In genomic region chr11:104198576-104198975, GRCh38 we compare ENCODE assay signal across 24 cellular contexts. TPM values are rescaled to one million over a fixed set of nuclear protein-coding genes. Genes with fewer than 3 reads are reported as not detected.
A peak's percentile ranks its signal among the peaks of the same experiment; 100 is the strongest.
DNase-seq lines count a peak whose midpoint lies in the region; ATAC-seq, FAIRE-seq and TF ChIP-seq lines count a peak whose summit lies in the region.
"Had no signal": no experiment of that assay in that cellular context is flagged by ENCODE, and none has a peak within 500 bp of the region (broad histone marks: within the 10 kb centered on the region; RNA-seq: fewer than 3 reads in every experiment).

No MANE protein-coding gene starts in this region.

- TF ChIP-seq CTCF in AG10803 (conservative IDR thresholded peaks at IDR 0.05; ENCODE audit: low read length): no peak
- no peak for TF ChIP-seq CTCF in HEK293 (tag by site-specific recombination; IDR thresholded peaks at IDR 0.05)
- TF ChIP-seq CTCF in K562 (IDR thresholded peaks at IDR 0.05 in 2 of 3, conservative IDR thresholded peaks at IDR 0.05 in 1 of 3; ENCODE audit: insufficient read depth in 2 of 3, low read depth in 1 of 3, low read length in 3 of 3): no peak
- no peak for TF ChIP-seq CTCF in GM20000 (IDR thresholded peaks at IDR 0.05; ENCODE audit: extremely low read depth, missing control alignments)
- no peak for TF ChIP-seq CTCF in type B pancreatic cell (conservative IDR thresholded peaks at IDR 0.05)

- H3K4me3 ChIP-seq in AG10803 (ENCODE audit: low read length) (no peak overlapping the region), HEK293 (ENCODE audit: low read depth, low read length) (no peak overlapping the region), K562 (no peak overlapping the region), HAP-1 (no peak overlapping the region)
- H3K4me3 ChIP-seq: esophagus squamous epithelium, transverse colon had no signal

- intact Hi-C loops in K562 (cut with micrococcal nuclease): no loop called here

- no peak overlapping the region for H3K4me2 ChIP-seq in K562 (ENCODE audit: insufficient read depth, low read length)

- no peak overlapping the region for H3K9ac ChIP-seq in K562 (ENCODE audit: insufficient read depth in 1 of 2, low read depth in 2 of 2, low read length in 2 of 2)

- H2AFZ ChIP-seq in K562 (ENCODE audit: low read depth, low read length): no peak overlapping the region

- DNase-seq in AG10803 (ENCODE audit: low read depth): peak; percentile 36
- peak; percentile 24 for DNase-seq in NCI-H748 (lab: John Stamatoyannopoulos, UW; ENCODE audit: unreplicated experiment)
- no peak for DNase-seq in K562 (ENCODE audit: extremely low read depth in 1 of 4, low spot score in 3 of 4)
- no peak for DNase-seq in HAP-1 (ENCODE audit: low spot score in 2 of 2)
- no peak for DNase-seq in activated naive CD4-positive, alpha-beta T cell treated with anti-CD3 and anti-CD28 coated beads, Interleukin-2, amount 50 U/mL, for 72 hours (ENCODE audit: low spot score in 2 of 2)
- DNase-seq in GM20000 (ENCODE audit: low spot score): no peak
- DNase-seq in type B pancreatic cell (ENCODE audit: extremely low spot score, unreplicated experiment): no peak
- DNase-seq: activated naive CD4-positive, alpha-beta T cell treated with anti-CD3 and anti-CD28 coated beads, Interleukin-2, amount 50 U/mL, for 16 hours; activated T-cell treated with anti-CD3 and anti-CD28 coated beads, Interleukin-2, amount 50 U/mL, for 72 hours; CD4-positive, alpha-beta T cell; effector memory CD4-positive, alpha-beta T cell; esophagus squamous epithelium; head of caudate nucleus; Kasumi-1; midbrain; NCI-H1436; NCI-H2171 treated with DMSO at 0.1 percent for 48 hours; stimulated activated CD4-positive, alpha-beta T cell treated with anti-CD3 and anti-CD28 coated beads, Interleukin-4, amount 100 ng/mL, for 1 hour; stimulated activated naive CD8-positive, alpha-beta T cell treated with anti-CD3 and anti-CD28 coated beads, Interleukin-15, amount 100 ng/mL, for 72 hours; transverse colon had no signal

- in situ Hi-C loops in K562 (cut with MboI): no loop called here
- in situ Hi-C loops in HAP-1 (cut with MboI; ENCODE audit: low sequenced_read_pairs): no loop called here

- POLR2A ChIA-PET in HEK293 (lab: Yijun Ruan, JAX): no interaction called here
- POLR2A ChIA-PET in K562 (lab: Yijun Ruan, JAX): no interaction called here

- no peak overlapping the region for H3K4me3 Mint-ChIP-seq in type B pancreatic cell
- H3K4me3 Mint-ChIP-seq: activated T-cell treated with anti-CD3 and anti-CD28 coated beads, Interleukin-2, amount 50 U/mL, for 72 hours; CD4-positive, alpha-beta T cell; stimulated activated naive CD8-positive, alpha-beta T cell treated with anti-CD3 and anti-CD28 coated beads, Interleukin-15, amount 100 ng/mL, for 72 hours had no signal

- H3K9me3 ChIP-seq in HEK293 (ENCODE audit: control insufficient read depth, insufficient read depth, low read depth, low read length) (no peaks in the 10 kb centered on the region), K562 (replicated peaks; ENCODE audit: control insufficient read depth, insufficient read depth, low read depth, low read length) (no peaks in the 10 kb centered on the region; the same call in 1 of the 2 replicates), HAP-1 (no peaks in the 10 kb centered on the region)
- H3K9me3 ChIP-seq: esophagus squamous epithelium, transverse colon had no signal

- no peak overlapping the region for H3K27ac ChIP-seq in HEK293 (ENCODE audit: extremely low read depth, low read depth, low read length)
- H3K27ac ChIP-seq in K562 (ENCODE audit: extremely low read depth, low read depth, low read length): no peak overlapping the region
- H3K27ac ChIP-seq: esophagus squamous epithelium, transverse colon had no signal

- H3K27me3 Mint-ChIP-seq in type B pancreatic cell: no peaks in the 10 kb centered on the region
- H3K27me3 Mint-ChIP-seq: CD4-positive, alpha-beta T cell; progenitor cell of endocrine pancreas; stimulated activated naive CD8-positive, alpha-beta T cell treated with anti-CD3 and anti-CD28 coated beads, Interleukin-15, amount 100 ng/mL, for 72 hours had no signal

- H4K20me1 ChIP-seq in K562 (replicated peaks; ENCODE audit: control insufficient read depth, insufficient read depth, low read length): no peaks in the 10 kb centered on the region

- no peaks in the 10 kb centered on the region for H3K4me1 Mint-ChIP-seq in type B pancreatic cell (ENCODE audit: unreplicated experiment)
- H3K4me1 Mint-ChIP-seq: stimulated activated naive CD8-positive, alpha-beta T cell treated with anti-CD3 and anti-CD28 coated beads, Interleukin-15, amount 100 ng/mL, for 72 hours had no signal

- ATAC-seq in K562: no peak
- ATAC-seq in activated naive CD4-positive, alpha-beta T cell treated with anti-CD3 and anti-CD28 coated beads, Interleukin-2, amount 50 U/mL, for 72 hours: no peak
- ATAC-seq: activated T-cell treated with anti-CD3 and anti-CD28 coated beads, Interleukin-2, amount 50 U/mL, for 72 hours; left lobe of liver; stimulated activated naive CD8-positive, alpha-beta T cell treated with anti-CD3 and anti-CD28 coated beads, Interleukin-15, amount 100 ng/mL, for 72 hours had no signal

- TF ChIP-seq POLR2A in K562 (conservative IDR thresholded peaks at IDR 0.05): no peak

- H3K4me1 ChIP-seq in HEK293 (ENCODE audit: control insufficient read depth, insufficient read depth, low read length) (no peaks in the 10 kb centered on the region), K562 (replicated peaks in 1 of 2; ENCODE audit: control insufficient read depth in 2 of 2, insufficient read depth in 2 of 2, low read length in 2 of 2) (no peaks in the 10 kb centered on the region), HAP-1 (no peaks in the 10 kb centered on the region)
- H3K4me1 ChIP-seq: esophagus squamous epithelium, transverse colon had no signal

- no TSS peak for BruUV-seq in K562 (replicated peaks; lab: Mats Ljungman, UMichigan)

- 0% methylated on average over 2 of the region's 2 CpGs for WGBS in K562 (ENCODE audit: insufficient coverage, low coverage, missing lambda C conversion rate)

- H3K27me3 ChIP-seq in K562 (ENCODE audit: control insufficient read depth in 2 of 2, insufficient read depth in 2 of 2, low read length in 2 of 2) (no peaks in the 10 kb centered on the region), HAP-1 (ENCODE audit: low read depth) (no peaks in the 10 kb centered on the region)
- H3K27me3 ChIP-seq: esophagus squamous epithelium, transverse colon had no signal

- no peak for TF ChIP-seq RAD21 in K562 (CRISPR knock-in tag; conservative IDR thresholded peaks at IDR 0.05 in 1 of 2, IDR thresholded peaks at IDR 0.05 in 1 of 2)

- H3K9me1 ChIP-seq in K562 (ENCODE audit: control insufficient read depth, insufficient read depth, low read length): no peaks in the 10 kb centered on the region

- no peaks in the 10 kb centered on the region for H3K36me3 ChIP-seq in HEK293 (ENCODE audit: control insufficient read depth in 2 of 2, insufficient read depth in 1 of 2, low read length in 2 of 2)
- no peaks in the 10 kb centered on the region for H3K36me3 ChIP-seq in K562 (ENCODE audit: control insufficient read depth, insufficient read depth, low read length)
- no peaks in the 10 kb centered on the region for H3K36me3 ChIP-seq in HAP-1 (replicated peaks)
- H3K36me3 ChIP-seq: esophagus squamous epithelium, transverse colon had no signal

- CTCF ChIA-PET in HEK293 (lab: Yijun Ruan, JAX): interaction anchor here (1.1 kb wide), 1 partner anchor 10 kb away, joined by 3 read pairs; no protein-coding TSS in a partner anchor
- CTCF ChIA-PET in K562 (lab: Yijun Ruan, JAX; ENCODE audit: low intra/inter-chr PET ratio): no interaction called here

- peaks cover 0 to 7% of the 10 kb centered on the region in 2 donors for H3K9me3 Mint-ChIP-seq in activated naive CD4-positive, alpha-beta T cell treated with anti-CD3 and anti-CD28 coated beads, Interleukin-2, amount 50 U/mL, for 72 hours
- H3K9me3 Mint-ChIP-seq in type B pancreatic cell: no peaks in the 10 kb centered on the region
- H3K9me3 Mint-ChIP-seq: activated T-cell treated with anti-CD3 and anti-CD28 coated beads, Interleukin-2, amount 50 U/mL, for 72 hours; CD4-positive, alpha-beta T cell; stimulated activated naive CD8-positive, alpha-beta T cell treated with anti-CD3 and anti-CD28 coated beads, Interleukin-15, amount 100 ng/mL, for 72 hours had no signal

- no peak for TF ChIP-seq EP300 in K562 (IDR thresholded peaks at IDR 0.05; ENCODE audit: low read length)

- H3K36me3 Mint-ChIP-seq in activated naive CD4-positive, alpha-beta T cell treated with anti-CD3 and anti-CD28 coated beads, Interleukin-2, amount 50 U/mL, for 72 hours: no peaks in the 10 kb centered on the region
- H3K36me3 Mint-ChIP-seq in type B pancreatic cell: no peaks in the 10 kb centered on the region

- H3K27ac Mint-ChIP-seq in activated naive CD4-positive, alpha-beta T cell treated with anti-CD3 and anti-CD28 coated beads, Interleukin-2, amount 50 U/mL, for 72 hours: no peak overlapping the region
- no peak overlapping the region for H3K27ac Mint-ChIP-seq in type B pancreatic cell
- H3K27ac Mint-ChIP-seq: activated T-cell treated with anti-CD3 and anti-CD28 coated beads, Interleukin-2, amount 50 U/mL, for 72 hours; CD4-positive, alpha-beta T cell; progenitor cell of endocrine pancreas; stimulated activated naive CD8-positive, alpha-beta T cell treated with anti-CD3 and anti-CD28 coated beads, Interleukin-15, amount 100 ng/mL, for 72 hours had no signal

- H3K79me2 ChIP-seq in K562 (ENCODE audit: control insufficient read depth, insufficient read depth, low read length): no peaks in the 10 kb centered on the region

- no peak for FAIRE-seq in K562 (lab: Jason Lieb, UNC)
- FAIRE-seq: TTC549 had no signal

RNA-seq across cellular contexts. Expression of gene PDGFD, which starts 34.6 kb away (rescaled TPM):
- total RNA-seq in K562 (2011; cell fraction: chromatin; rRNA removed; ENCODE audit: low replicate concordance): not detected in 2 replicates
- total RNA-seq in K562 (2011; cell fraction: nucleolus; rRNA removed): not detected in 2 replicates
- total RNA-seq in K562 (2011; cell fraction: nucleoplasm; rRNA removed): not detected in 2 replicates
- not detected in 2 replicates for total RNA-seq in K562 (2014; rRNA removed)
- not detected in 2 replicates for total RNA-seq in K562 (2014; rRNA removed; fragmentation: Illumina TruSeq; extraction: Trizol)
- not detected in 2 replicates for total RNA-seq in K562 (2015; rRNA removed; fragmentation: Illumina TruSeq; extraction: Trizol)
- 0.11 and 0.22 TPM in 2 replicates for total RNA-seq in K562 (2021)
- not detected in 2 replicates for polyA plus RNA-seq in K562 (2011; rRNA removed)
- not detected in 2 replicates for polyA plus RNA-seq in K562 (2011; cell fraction: cytosol; rRNA removed)
- polyA plus RNA-seq in K562 (2011; cell fraction: nucleus; rRNA removed): not detected in 2 replicates
- 0.08 TPM in 1 of 2 replicates, not detected in the other for polyA plus RNA-seq in K562 (2012)
- polyA plus RNA-seq in K562 (2014; fragmentation: Illumina TruSeq; extraction: Trizol): not detected in 2 replicates
- polyA plus RNA-seq in K562 (2014; fragmentation: Nextera tagmentation; extraction: Ambion mirVana): not detected
- polyA plus RNA-seq in K562 (2014; rRNA removed): not detected in 2 replicates
- polyA minus RNA-seq in K562 (2011; rRNA and poly(A)+ RNA removed): not detected in 2 replicates
- polyA minus RNA-seq in K562 (2011; cell fraction: cytosol; rRNA and poly(A)+ RNA removed): not detected in 2 replicates
- polyA minus RNA-seq in K562 (2011; cell fraction: nucleus; rRNA and poly(A)+ RNA removed): not detected in 2 replicates
- not detected for total RNA-seq in activated naive CD4-positive, alpha-beta T cell treated with anti-CD3 and anti-CD28 coated beads, Interleukin-2, amount 50 U/mL, for 72 hours
- total RNA-seq in type B pancreatic cell (ENCODE audit: low replicate concordance): 17.8 and 27.9 TPM in 2 replicates
- total RNA-seq: CD4-positive, alpha-beta T cell had no signal

Comparison
In these comparisons a context has a peak if more than half of its experiments do, and no peak if none do; other contexts are left out.
1. DNase-seq: peak in AG10803 (single experiment) and NCI-H748 (single experiment); none in K562 (0 of 4), HAP-1 (0 of 2), activated naive CD4-positive, alpha-beta T cell treated with anti-CD3 and anti-CD28 coated beads, Interleukin-2, amount 50 U/mL, for 72 hours (0 of 2), GM20000 (single experiment) and type B pancreatic cell (single experiment).
2. RNA of gene PDGFD, which starts 34.6 kb away (total RNA-seq): 17.8 to 27.9 TPM in type B pancreatic cell; not detected in activated naive CD4-positive, alpha-beta T cell treated with anti-CD3 and anti-CD28 coated beads, Interleukin-2, amount 50 U/mL, for 72 hours and 0.11 to 0.22 TPM in K562; every median in the first group is over 10 times any median in the second.